In genomic region chr3:108605491-108605890, GRCh38 we compare ENCODE assay signal across 19 cellular contexts. TPM values are rescaled to one million over a fixed set of nuclear protein-coding genes. Genes with fewer than 3 reads are reported as not detected.
DNase-seq lines count a peak whose midpoint lies in the region; ATAC-seq and TF ChIP-seq lines count a peak whose summit lies in the region.
"Had no signal": no experiment of that assay in that cellular context is flagged by ENCODE, and none has a peak within 500 bp of the region (broad histone marks: within the 10 kb centered on the region; RNA-seq: fewer than 3 reads in every experiment).

No MANE protein-coding gene starts in this region.

- H3K9me3 ChIP-seq in CD4-positive, alpha-beta T cell (ENCODE audit: control insufficient read depth, low read length): no peaks in the 10 kb centered on the region
- H3K9me3 ChIP-seq: SJCRH30 had no signal

- no CpG with 5 or more reads among the region's 4 CpGs for WGBS in mesendoderm (ENCODE audit: extremely low coverage, insufficient coverage, low lambda C conversion rate)

- no peak overlapping the region for H2BK5ac ChIP-seq in mesendoderm (ENCODE audit: low read length)

- no peak for TF ChIP-seq CTCF in CD4-positive, alpha-beta T cell (IDR thresholded peaks at IDR 0.05)

- no peaks in the 10 kb centered on the region for H3K79me2 ChIP-seq in mesendoderm (ENCODE audit: control insufficient read depth, insufficient read depth, low read length)

- no peaks in the 10 kb centered on the region for H3K27me3 Mint-ChIP-seq in activated CD4-positive, alpha-beta T cell treated with anti-CD3 and anti-CD28 coated beads, Interleukin-2, amount 10 ng/mL, durations not matched to agents 24 days and 14 days
- H3K27me3 Mint-ChIP-seq in CD4-positive, alpha-beta T cell: no peaks in the 10 kb centered on the region
- H3K27me3 Mint-ChIP-seq in T-cell: no peaks in the 10 kb centered on the region
- no peaks in the 10 kb centered on the region for H3K27me3 Mint-ChIP-seq in activated naive CD8-positive, alpha-beta T cell treated with anti-CD3 and anti-CD28 coated beads, Interleukin-2, amount 50 U/mL, for 24 hours
- H3K27me3 Mint-ChIP-seq: B cell had no signal

- peaks cover 34% of the 10 kb centered on the region for H3K4me1 Mint-ChIP-seq in activated CD4-positive, alpha-beta T cell treated with anti-CD3 and anti-CD28 coated beads, Interleukin-2, amount 10 ng/mL, durations not matched to agents 24 days and 14 days
- H3K4me1 Mint-ChIP-seq in CD4-positive, alpha-beta T cell (ENCODE audit: low read depth): peaks cover 57% of the 10 kb centered on the region
- H3K4me1 Mint-ChIP-seq in T-cell: peaks cover 52 to 56% (median 54%) of the 10 kb centered on the region in 3 donors
- H3K4me1 Mint-ChIP-seq in activated naive CD8-positive, alpha-beta T cell treated with anti-CD3 and anti-CD28 coated beads, Interleukin-2, amount 50 U/mL, for 24 hours: peaks cover 46% of the 10 kb centered on the region

- DNase-seq in activated CD4-positive, alpha-beta T cell treated with anti-CD3 and anti-CD28 coated beads, Interleukin-2, amount 10 ng/mL, durations not matched to agents 24 days and 14 days: peak; percentile 63
- DNase-seq in activated CD4-positive, alpha-beta T cell treated with anti-CD3 and anti-CD28 coated beads, Interleukin-2, amount 50 U/mL, for 48 hours: no peak
- DNase-seq in CD4-positive, alpha-beta T cell: no peak
- DNase-seq in T-cell: peak in 3 of 34 experiments; percentile 0 to 20 (median 6)
- DNase-seq in activated naive CD8-positive, alpha-beta T cell treated with anti-CD3 and anti-CD28 coated beads, Interleukin-2, amount 50 U/mL, for 24 hours: no peak
- no peak for DNase-seq in mesendoderm
- no peak for DNase-seq in NCI-H524 (lab: John Stamatoyannopoulos, UW)
- DNase-seq: 8988T, DMS53, EL, KBM-7, MV-4-11, NCI-H1694 treated with DMSO at 0.1 percent for 48 hours, NCI-H2227 treated with DMSO at 0.1 percent for 48 hours, NCI-H510A treated with DMSO at 0.1 percent for 48 hours, SJCRH30 had no signal

- no peak overlapping the region for H2BK15ac ChIP-seq in mesendoderm (replicated peaks; ENCODE audit: low read depth)

- H2AK5ac ChIP-seq in mesendoderm (ENCODE audit: low read length): no peak overlapping the region

- CTCF ChIA-PET in CD4-positive, alpha-beta T cell (lab: Charles Lee): interaction anchor here (1.8 kb wide), 1 partner anchor 15 kb away, joined by 5 read pairs; the partner anchor contains the start of gene DZIP3
- CTCF ChIA-PET in T-cell (lab: Charles Lee): interaction anchor here (0.9 to 1.5 kb wide), 4 partner anchors 15 to 310 kb away, joined by 3 to 5 read pairs (median 3); no protein-coding TSS in a partner anchor

- no peak overlapping the region for H3K27ac Mint-ChIP-seq in activated CD4-positive, alpha-beta T cell treated with anti-CD3 and anti-CD28 coated beads, Interleukin-2, amount 10 ng/mL, durations not matched to agents 24 days and 14 days
- peak overlapping the region; percentile 87 for H3K27ac Mint-ChIP-seq in CD4-positive, alpha-beta T cell
- peak overlapping the region; percentile 65 to 87 for H3K27ac Mint-ChIP-seq in T-cell
- H3K27ac Mint-ChIP-seq in activated naive CD8-positive, alpha-beta T cell treated with anti-CD3 and anti-CD28 coated beads, Interleukin-2, amount 50 U/mL, for 24 hours: peak overlapping the region; percentile 36
- H3K27ac Mint-ChIP-seq: B cell had no signal

- H3K18ac ChIP-seq in mesendoderm (ENCODE audit: low read length): no peak overlapping the region

- H3K27me3 ChIP-seq in CD4-positive, alpha-beta T cell (ENCODE audit: control insufficient read depth, insufficient read depth, low read length): no peaks in the 10 kb centered on the region
- H3K27me3 ChIP-seq in mesendoderm (ENCODE audit: insufficient read depth, low read length, poor library complexity): no peaks in the 10 kb centered on the region
- H3K27me3 ChIP-seq: SJCRH30 had no signal

- H3K4me1 ChIP-seq in mesendoderm (ENCODE audit: control insufficient read depth, low read depth, low read length): peaks cover 2% of the 10 kb centered on the region

- no peak overlapping the region for H3K56ac ChIP-seq in mesendoderm (ENCODE audit: low read length)

- peaks cover 10% of the 10 kb centered on the region for H3K36me3 Mint-ChIP-seq in activated CD4-positive, alpha-beta T cell treated with anti-CD3 and anti-CD28 coated beads, Interleukin-2, amount 10 ng/mL, durations not matched to agents 24 days and 14 days (ENCODE audit: low read depth)
- H3K36me3 Mint-ChIP-seq in CD4-positive, alpha-beta T cell (ENCODE audit: low read depth): peaks cover 30% of the 10 kb centered on the region
- H3K36me3 Mint-ChIP-seq in T-cell: peaks cover 30% of the 10 kb centered on the region
- H3K36me3 Mint-ChIP-seq in activated naive CD8-positive, alpha-beta T cell treated with anti-CD3 and anti-CD28 coated beads, Interleukin-2, amount 50 U/mL, for 24 hours (ENCODE audit: low read depth): peaks cover 4% of the 10 kb centered on the region

- H3K4me2 ChIP-seq in mesendoderm (ENCODE audit: low read length): no peak overlapping the region

- H3K4me3 ChIP-seq in mesendoderm (ENCODE audit: low read length): no peak overlapping the region
- H3K4me3 ChIP-seq: GM12878, SJCRH30 had no signal

- H2BK120ac ChIP-seq in mesendoderm (ENCODE audit: low read depth, low read length): no peak overlapping the region

- ATAC-seq in CD4-positive, alpha-beta T cell (ENCODE audit: poor library complexity): no peak
- peak; percentile 40 to 61 (median 45) for ATAC-seq in T-cell (replicated peaks in 1 of 4)
- no peak for ATAC-seq in activated naive CD8-positive, alpha-beta T cell treated with anti-CD3 and anti-CD28 coated beads, Interleukin-2, amount 50 U/mL, for 24 hours
- ATAC-seq in HG03565 (IDR thresholded peaks at IDR 0.05; ENCODE audit: unreplicated experiment): no peak
- ATAC-seq: GM12878 had no signal

- H3K9me3 Mint-ChIP-seq in activated CD4-positive, alpha-beta T cell treated with anti-CD3 and anti-CD28 coated beads, Interleukin-2, amount 10 ng/mL, durations not matched to agents 24 days and 14 days: no peaks in the 10 kb centered on the region
- no peaks in the 10 kb centered on the region for H3K9me3 Mint-ChIP-seq in CD4-positive, alpha-beta T cell
- H3K9me3 Mint-ChIP-seq in T-cell: no peaks in the 10 kb centered on the region
- no peaks in the 10 kb centered on the region for H3K9me3 Mint-ChIP-seq in activated naive CD8-positive, alpha-beta T cell treated with anti-CD3 and anti-CD28 coated beads, Interleukin-2, amount 50 U/mL, for 24 hours

- no peak overlapping the region for H3K23ac ChIP-seq in mesendoderm (ENCODE audit: low read length)

- H3K9ac ChIP-seq in mesendoderm (ENCODE audit: low read length): no peak overlapping the region

- intact Hi-C loops in activated CD4-positive, alpha-beta T cell treated with anti-CD3 and anti-CD28 coated beads, Interleukin-2, amount 10 ng/mL, durations not matched to agents 24 days and 14 days (cut with micrococcal nuclease): no loop called here
- intact Hi-C loops in CD4-positive, alpha-beta T cell (cut with DNase I, micrococcal nuclease): no loop called here

- no peak overlapping the region for H3K27ac ChIP-seq in CD4-positive, alpha-beta T cell (ENCODE audit: low read depth, low read length)
- no peak overlapping the region for H3K27ac ChIP-seq in mesendoderm (ENCODE audit: low read depth, low read length)
- H3K27ac ChIP-seq: SJCRH30 had no signal

- POLR2A ChIA-PET in CD4-positive, alpha-beta T cell (lab: Charles Lee): interaction anchor here (0.8 to 10.0 kb wide), 4 partner anchors 16 to 478 kb away, joined by 4 to 250 read pairs (median 6); partner anchors contain the start of genes CIP2A and DZIP3
- POLR2A ChIA-PET in T-cell (lab: Charles Lee): interaction anchor here (0.9 to 4.8 kb wide), 3 partner anchors 16 to 225 kb away, joined by 3 to 53 read pairs (median 19); partner anchors contain the start of genes CIP2A (in 2 of the 2) and DZIP3 (in 2 of the 2)

- no peak overlapping the region for H3K4ac ChIP-seq in mesendoderm (ENCODE audit: low read depth, low read length)

- no peak overlapping the region for H3K4me3 Mint-ChIP-seq in activated CD4-positive, alpha-beta T cell treated with anti-CD3 and anti-CD28 coated beads, Interleukin-2, amount 10 ng/mL, durations not matched to agents 24 days and 14 days
- H3K4me3 Mint-ChIP-seq in CD4-positive, alpha-beta T cell: peak overlapping the region; percentile 43
- H3K4me3 Mint-ChIP-seq in T-cell: peak overlapping the region in 1 of 3 donors; percentile 19
- no peak overlapping the region for H3K4me3 Mint-ChIP-seq in activated naive CD8-positive, alpha-beta T cell treated with anti-CD3 and anti-CD28 coated beads, Interleukin-2, amount 50 U/mL, for 24 hours
- H3K4me3 Mint-ChIP-seq: B cell had no signal

- H3K79me1 ChIP-seq in mesendoderm (ENCODE audit: low read length): no peaks in the 10 kb centered on the region

- no peak overlapping the region for H4K8ac ChIP-seq in mesendoderm (ENCODE audit: low read depth, low read length)

- H4K5ac ChIP-seq in mesendoderm (ENCODE audit: low read length): no peak overlapping the region

- no peaks in the 10 kb centered on the region for H3K36me3 ChIP-seq in mesendoderm (ENCODE audit: control insufficient read depth, insufficient read depth, low read length)
- H3K36me3 ChIP-seq: SJCRH30 had no signal

RNA-seq across cellular contexts. Expression of gene DZIP3, which starts 16.0 kb away (rescaled TPM):
- 4.1 and 4.7 TPM in 2 replicates for total RNA-seq in activated CD4-positive, alpha-beta T cell treated with anti-CD3 and anti-CD28 coated beads, Interleukin-2, amount 10 ng/mL, durations not matched to agents 24 days and 14 days
- 10 to 100 TPM; 12.2 to 14.5 TPM for total RNA-seq in CD4-positive, alpha-beta T cell
- total RNA-seq in T-cell: 10 to 100 TPM in 4 of 5 donors, 1 to 10 TPM in 1; 9.3 to 19.9 (median 10.9) TPM
- polyA plus RNA-seq in mesendoderm (2013, experiment 1 of 2): 13.1 TPM
- 13.1 TPM for polyA plus RNA-seq in mesendoderm (2013, experiment 2 of 2)

RNA-seq across cellular contexts. Expression of gene CIP2A, which starts 16.3 kb away (rescaled TPM):
- 48.3 and 58.3 TPM in 2 replicates for total RNA-seq in activated CD4-positive, alpha-beta T cell treated with anti-CD3 and anti-CD28 coated beads, Interleukin-2, amount 10 ng/mL, durations not matched to agents 24 days and 14 days
- 1 to 10 TPM; 2.7 to 3.9 TPM for total RNA-seq in CD4-positive, alpha-beta T cell
- total RNA-seq in T-cell: 1 to 10 TPM; 2.5 to 5.1 (median 4.5) TPM
- polyA plus RNA-seq in mesendoderm (2013, experiment 1 of 2): 41.2 TPM
- 35.1 TPM for polyA plus RNA-seq in mesendoderm (2013, experiment 2 of 2)

Comparison
In these comparisons a context has a peak if more than half of its experiments do, and no peak if none do; other contexts are left out.
1. ATAC-seq: peak in T-cell (4 of 4); none in CD4-positive, alpha-beta T cell (single experiment), activated naive CD8-positive, alpha-beta T cell treated with anti-CD3 and anti-CD28 coated beads, Interleukin-2, amount 50 U/mL, for 24 hours (single experiment) and HG03565 (single experiment).